1 cellular context compared by ENCODE assay signal in genomic region chr11:86035164-86035563, GRCh38.
TF ChIP-seq lines count a peak whose summit lies in the region.

No MANE protein-coding gene starts in this region.

TF ChIP-seq in H1, 55 proteins besides CTCF, POLR2A, EP300 and RAD21 (continued from another document):
- TF ChIP-seq EZH2 (IDR thresholded peaks at IDR 0.05; ENCODE audit: low read depth, low read length, severe bottlenecking) (no peak), CREB1 (IDR thresholded peaks at IDR 0.05) (no peak), SIX5 (IDR thresholded peaks at IDR 0.05; ENCODE audit: low read depth, low read length) (no peak), RFX5 (IDR thresholded peaks at IDR 0.05; ENCODE audit: borderline replicate concordance, low read depth, low read length) (no peak)
